Comparison of ENCODE assay signal across 21 cellular contexts in genomic region chr11:117720061-117720511, GRCh38.
A peak's percentile ranks its signal among the peaks of the same experiment; 100 is the strongest.
DNase-seq lines count a peak whose midpoint lies in the region; ATAC-seq, FAIRE-seq and TF ChIP-seq lines count a peak whose summit lies in the region.
"Had no signal": no experiment of that assay in that cellular context is flagged by ENCODE, and none has a peak within 500 bp of the region (broad histone marks: within the 10 kb centered on the region; RNA-seq: fewer than 3 reads in every experiment).

No MANE protein-coding gene starts in this region.

- TF ChIP-seq CTCF in H1 (IDR thresholded peaks at IDR 0.05; ENCODE audit: control extremely low read depth in 1 of 3, insufficient read depth in 1 of 3, low read depth in 1 of 3, low read length in 3 of 3), result no peak
- TF ChIP-seq CTCF in progenitor cell of endocrine pancreas (IDR thresholded peaks at IDR 0.05; ENCODE audit: unreplicated experiment), result no peak

- H2BK120ac ChIP-seq in H1 (replicated peaks; ENCODE audit: low read depth, low read length), result no peak overlapping the region

- H3K79me2 ChIP-seq in H1 (ENCODE audit: control insufficient read depth in 1 of 2, insufficient read depth in 2 of 2, low read length in 2 of 2), result no peaks in the 10 kb centered on the region

- peak overlapping the region; percentile 71 for H3K27ac Mint-ChIP-seq in progenitor cell of endocrine pancreas
- H3K27ac Mint-ChIP-seq: activated naive CD8-positive, alpha-beta T cell treated with anti-CD3 and anti-CD28 coated beads, Interleukin-2, amount 10 ng/mL, durations not matched to agents 7 days and 5 days; stimulated activated memory B cell treated with anti-CD40 and anti-IgM and Interleukin-4, amounts not matched to agents 10 μg/mL and 1 μg/mL and 100 μg/mL, for 72 hours had no signal

- CTCF ChIA-PET in H1 (lab: Charles Lee; ENCODE audit: partially characterized antibody), result interaction anchor here (1.0 to 2.7 kb wide), 5 partner anchors 9 to 294 kb away, joined by 3 to 7 read pairs (median 3); no protein-coding TSS in a partner anchor

- H3K79me1 ChIP-seq in H1 (ENCODE audit: low read depth, low read length), result no peaks in the 10 kb centered on the region

- H3K4me1 ChIP-seq in HAP-1 (peaks cover 8% of the 10 kb centered on the region), H1 (replicated peaks in 1 of 4; ENCODE audit: control insufficient read depth in 3 of 4, insufficient read depth in 4 of 4, low read length in 3 of 4) (peaks cover 11 to 28% (median 22%) of the 10 kb centered on the region in 4 experiments)
- H3K4me1 ChIP-seq: tibial artery had no signal

- no peak overlapping the region for H2BK12ac ChIP-seq in H1 (ENCODE audit: low read depth, low read length)

- peaks cover 2% of the 10 kb centered on the region; the same call in 1 of the 2 replicates for H3K23me2 ChIP-seq in H1 (ENCODE audit: low read depth, low read length)

- H3K14ac ChIP-seq in H1 (ENCODE audit: insufficient read length), result no peak overlapping the region

- no peaks in the 10 kb centered on the region for H3K27me3 ChIP-seq in HAP-1 (ENCODE audit: low read depth)
- H3K27me3 ChIP-seq in H1 (replicated peaks in 1 of 4; ENCODE audit: control insufficient read depth in 3 of 4, extremely low read depth in 1 of 4, insufficient read depth in 3 of 4, low read length in 3 of 4), result peaks cover 0 to 8% (median 4%) of the 10 kb centered on the region in 4 experiments; a peak in 3 of 7 replicates

- no peak overlapping the region for H3K56ac ChIP-seq in H1 (replicated peaks; ENCODE audit: insufficient read length, low read depth, low read length)

- H3K36me3 ChIP-seq in HAP-1 (replicated peaks) (no peaks in the 10 kb centered on the region), H1 (ENCODE audit: control insufficient read depth in 2 of 4, insufficient read depth in 4 of 4, low read length in 3 of 4) (no peaks in the 10 kb centered on the region)
- H3K36me3 ChIP-seq: tibial artery had no signal

- H3K18ac ChIP-seq in H1 (ENCODE audit: extremely low read depth, low read length), result 0 out of 2 replicates have a peak overlapping the region, but pooled peaks have one; percentile 40

- ATAC-seq in HG03196 (IDR thresholded peaks at IDR 0.05; ENCODE audit: unreplicated experiment) (no peak), GM19328 (IDR thresholded peaks at IDR 0.05; ENCODE audit: unreplicated experiment) (no peak)
- ATAC-seq: left colon; right cardiac atrium; stimulated activated memory B cell treated with anti-CD40 and anti-IgM and Interleukin-4, amounts not matched to agents 10 μg/mL and 1 μg/mL and 100 μg/mL, for 72 hours had no signal

- H3K4me3 ChIP-seq in HAP-1, result no peak overlapping the region
- H3K4me3 ChIP-seq in H1 (ENCODE audit: extremely low read depth in 1 of 4, insufficient read depth in 2 of 4, low read depth in 3 of 4, low read length in 4 of 4), result peak overlapping the region in 1 of 4 experiments; percentile 27; a peak in 1 of 8 replicates
- H3K4me3 ChIP-seq: GM23248, tibial artery had no signal

- H4K5ac ChIP-seq in H1 (ENCODE audit: insufficient read length, low read depth, low read length), result no peak overlapping the region

- no peak for TF ChIP-seq EP300 in H1 (IDR thresholded peaks at IDR 0.05; ENCODE audit: borderline replicate concordance in 1 of 2, low read depth in 2 of 2, low read length in 2 of 2)

- H2BK5ac ChIP-seq in H1 (ENCODE audit: low read depth, low read length), result peak overlapping the region; percentile 26; the same call in 1 of the 2 replicates

- DNase-seq in HAP-1 (ENCODE audit: low spot score in 2 of 2), result peak; percentile 55 to 57
- peak; percentile 47 for DNase-seq in NCI-H2107 (lab: John Stamatoyannopoulos, UW)
- no peak for DNase-seq in H1 (ENCODE audit: low read depth in 1 of 2, low spot score in 2 of 2)
- DNase-seq in progenitor cell of endocrine pancreas (ENCODE audit: low spot score, unreplicated experiment), result no peak
- no peak for DNase-seq in SIG-M5 treated with dmso at 0.1 percent for 504 hours (lab: John Stamatoyannopoulos, UW; ENCODE audit: unreplicated experiment)
- no peak for DNase-seq in Ammon's horn (ENCODE audit: low spot score)
- DNase-seq: activated CD4-positive, alpha-beta T cell treated with anti-CD3 and anti-CD28 coated beads for 4 hours; activated naive CD8-positive, alpha-beta T cell treated with anti-CD3 and anti-CD28 coated beads, Interleukin-2, amount 10 ng/mL, durations not matched to agents 7 days and 5 days; EL; GM23248; Karpas-422; left colon; right cardiac atrium; stimulated activated CD4-positive, alpha-beta T cell treated with anti-CD3 and anti-CD28 coated beads, Interleukin-15, amount 100 ng/mL, for 24 hours; SW 1271 had no signal

- 0 out of 2 replicates have a peak overlapping the region, but pooled peaks have one; percentile 74 for H2AFZ ChIP-seq in H1 (ENCODE audit: low read length)
- H2AFZ ChIP-seq: GM23248 had no signal

- peak overlapping the region; percentile 18 for H4K91ac ChIP-seq in H1 (replicated peaks; ENCODE audit: insufficient read length, low read length)

- H2BK15ac ChIP-seq in H1 (ENCODE audit: low read length), result no peak overlapping the region; the same call in 1 of the 2 replicates

- POLR2A ChIA-PET in H1 (lab: Charles Lee; ENCODE audit: partially characterized antibody), result no interaction called here

- no peak overlapping the region for H3K4me3 Mint-ChIP-seq in progenitor cell of endocrine pancreas (ENCODE audit: low read depth)
- H3K4me3 Mint-ChIP-seq: activated naive CD8-positive, alpha-beta T cell treated with anti-CD3 and anti-CD28 coated beads, Interleukin-2, amount 10 ng/mL, durations not matched to agents 7 days and 5 days; stimulated activated memory B cell treated with anti-CD40 and anti-IgM and Interleukin-4, amounts not matched to agents 10 μg/mL and 1 μg/mL and 100 μg/mL, for 72 hours had no signal

- H4K20me1 ChIP-seq in H1 (replicated peaks in 1 of 2; ENCODE audit: control insufficient read depth in 1 of 2, insufficient read depth in 2 of 2, low read length in 2 of 2), result peaks cover 0 to 2% of the 10 kb centered on the region in 2 experiments

- no peaks in the 10 kb centered on the region for H3K36me3 Mint-ChIP-seq in progenitor cell of endocrine pancreas (ENCODE audit: insufficient read depth)
- H3K36me3 Mint-ChIP-seq: activated naive CD8-positive, alpha-beta T cell treated with anti-CD3 and anti-CD28 coated beads, Interleukin-2, amount 10 ng/mL, durations not matched to agents 7 days and 5 days; stimulated activated memory B cell treated with anti-CD40 and anti-IgM and Interleukin-4, amounts not matched to agents 10 μg/mL and 1 μg/mL and 100 μg/mL, for 72 hours had no signal

- WGBS in H1 (ENCODE audit: extremely low coverage in 1 of 2, insufficient coverage in 1 of 2, insufficient read length in 1 of 2, insufficient replicate concordance in 2 of 2, low coverage in 1 of 2, low lambda C conversion rate in 2 of 2, missing lambda C conversion rate in 1 of 2), 2 experiments, result 35% methylated on average over 11 of the region's 11 CpGs; no CpG with 5 or more reads in 1 of the 2 experiments

- no peak overlapping the region for H3K27ac ChIP-seq in H1 (ENCODE audit: low read depth, low read length)
- H3K27ac ChIP-seq: GM23248, tibial artery had no signal

- in situ Hi-C loops in HAP-1 (cut with MboI; ENCODE audit: low sequenced_read_pairs), result no loop called here

- no peak for TF ChIP-seq RAD21 in H1 (IDR thresholded peaks at IDR 0.05 in 1 of 2, conservative IDR thresholded peaks at IDR 0.05 in 1 of 2; ENCODE audit: low read depth in 2 of 2, low read length in 2 of 2)

- no peak overlapping the region for H2AK5ac ChIP-seq in H1 (ENCODE audit: low read depth, low read length)

- H3K23ac ChIP-seq in H1 (ENCODE audit: insufficient read length), result no peak overlapping the region

- H4K8ac ChIP-seq in H1 (ENCODE audit: extremely low read depth, insufficient read depth, low read length), result no peak overlapping the region

- no peak overlapping the region for H3K4ac ChIP-seq in H1 (replicated peaks; ENCODE audit: insufficient read length, low read depth, low read length)

- H3K4me2 ChIP-seq in H1 (ENCODE audit: insufficient read depth in 1 of 2, low read depth in 2 of 2, low read length in 2 of 2), result peak overlapping the region; percentile 53 to 57

- no peak overlapping the region for H2BK20ac ChIP-seq in H1 (ENCODE audit: low read length)

- H3K4me1 Mint-ChIP-seq in progenitor cell of endocrine pancreas (ENCODE audit: low read depth), result peaks cover 50% of the 10 kb centered on the region
- H3K4me1 Mint-ChIP-seq: activated naive CD8-positive, alpha-beta T cell treated with anti-CD3 and anti-CD28 coated beads, Interleukin-2, amount 10 ng/mL, durations not matched to agents 7 days and 5 days had no signal

- no peak overlapping the region for H3K9ac ChIP-seq in H1 (replicated peaks in 1 of 4; ENCODE audit: extremely low read depth in 1 of 4, low read depth in 3 of 4, low read length in 3 of 4)
- H3K9ac ChIP-seq: GM23248 had no signal

- H3K9me3 Mint-ChIP-seq in progenitor cell of endocrine pancreas (ENCODE audit: low read depth), result no peaks in the 10 kb centered on the region
- H3K9me3 Mint-ChIP-seq: activated naive CD8-positive, alpha-beta T cell treated with anti-CD3 and anti-CD28 coated beads, Interleukin-2, amount 10 ng/mL, durations not matched to agents 7 days and 5 days; stimulated activated memory B cell treated with anti-CD40 and anti-IgM and Interleukin-4, amounts not matched to agents 10 μg/mL and 1 μg/mL and 100 μg/mL, for 72 hours had no signal

- no peaks in the 10 kb centered on the region; the same call in 1 of the 2 replicates for H3K9me3 ChIP-seq in HAP-1
- H3K9me3 ChIP-seq in H1 (ENCODE audit: insufficient read depth in 2 of 2, low read depth in 1 of 2, low read length in 1 of 2), result no peaks in the 10 kb centered on the region
- H3K9me3 ChIP-seq: tibial artery had no signal

- no peak for TF ChIP-seq POLR2A in H1 (IDR thresholded peaks at IDR 0.05; ENCODE audit: control extremely low read depth in 1 of 2, low read depth in 2 of 2, low read length in 2 of 2)

- no peak for FAIRE-seq in H1 (lab: Jason Lieb, UNC)
- FAIRE-seq: frontal cortex, HTR-8/SVneo had no signal

- peaks cover 10% of the 10 kb centered on the region for H3K27me3 Mint-ChIP-seq in progenitor cell of endocrine pancreas

TF ChIP-seq in H1, 55 proteins besides CTCF, POLR2A, EP300 and RAD21:
- no peak for TF ChIP-seq SAP30 (IDR thresholded peaks at IDR 0.05; ENCODE audit: insufficient read depth, insufficient replicate concordance, low read length)
- TF ChIP-seq TBP (IDR thresholded peaks at IDR 0.05; ENCODE audit: low read depth, low read length), result peak; percentile 50

Comparison
In these comparisons a context has a peak if more than half of its experiments do, and no peak if none do; other contexts are left out.
1. DNase-seq: peak in HAP-1 (2 of 2) and NCI-H2107 (single experiment); none in H1 (0 of 2), progenitor cell of endocrine pancreas (single experiment), SIG-M5 treated with dmso at 0.1 percent for 504 hours (single experiment) and Ammon's horn (single experiment).